In genomic region chr9:113409883-113410206, GRCh38 we compare ENCODE assay signal across 8 cellular contexts. TPM values are rescaled to one million over a fixed set of nuclear protein-coding genes. Genes with fewer than 3 reads are reported as not detected.
A peak's percentile ranks its signal among the peaks of the same experiment; 100 is the strongest.
DNase-seq lines count a peak whose midpoint lies in the region; ATAC-seq, FAIRE-seq and TF ChIP-seq lines count a peak whose summit lies in the region.

No MANE protein-coding gene starts in this region.

- no peak for TF ChIP-seq POLR2A in testis (IDR thresholded peaks at IDR 0.05)

- ATAC-seq in CD4-positive, alpha-beta T cell (ENCODE audit: poor library complexity), result peak; percentile 10
- ATAC-seq in HG02852 (IDR thresholded peaks at IDR 0.05; ENCODE audit: unreplicated experiment) (peak; percentile 13), GM18858 (IDR thresholded peaks at IDR 0.05; ENCODE audit: unreplicated experiment) (no peak), GM18870 (IDR thresholded peaks at IDR 0.05; ENCODE audit: unreplicated experiment) (no peak)
- ATAC-seq in activated naive CD4-positive, alpha-beta T cell treated with anti-CD3 and anti-CD28 coated beads, Interleukin-2, amount 50 U/mL, for 72 hours, result peak; percentile 12 to 25

- H3K4me1 ChIP-seq in keratinocyte (ENCODE audit: control insufficient read depth, extremely low read depth, insufficient read depth, low read length) (peaks cover 4% of the 10 kb centered on the region), testis (peaks cover 16% of the 10 kb centered on the region)

- H3K79me2 ChIP-seq in keratinocyte (ENCODE audit: control insufficient read depth, insufficient read depth, low read length), result peaks cover 21% of the 10 kb centered on the region

- peak overlapping the region; percentile 88 for H3K4me2 ChIP-seq in keratinocyte (ENCODE audit: control insufficient read depth, extremely low read depth, insufficient read depth, low read depth, low read length)

- H3K36me3 Mint-ChIP-seq in CD4-positive, alpha-beta T cell (ENCODE audit: low read depth), result peaks cover 43% of the 10 kb centered on the region
- peaks cover 38 to 40% of the 10 kb centered on the region in 2 donors for H3K36me3 Mint-ChIP-seq in activated naive CD4-positive, alpha-beta T cell treated with anti-CD3 and anti-CD28 coated beads, Interleukin-2, amount 50 U/mL, for 72 hours

- H2AFZ ChIP-seq in keratinocyte (ENCODE audit: control insufficient read depth, low read length), result peak overlapping the region; percentile 92

- no peaks in the 10 kb centered on the region for H3K9me3 Mint-ChIP-seq in CD4-positive, alpha-beta T cell
- no peaks in the 10 kb centered on the region for H3K9me3 Mint-ChIP-seq in activated naive CD4-positive, alpha-beta T cell treated with anti-CD3 and anti-CD28 coated beads, Interleukin-2, amount 50 U/mL, for 72 hours

- H3K9me1 ChIP-seq in keratinocyte (ENCODE audit: control insufficient read depth, extremely low read depth, insufficient read depth, low read length), result no peaks in the 10 kb centered on the region

- TF ChIP-seq CTCF in CD4-positive, alpha-beta T cell (IDR thresholded peaks at IDR 0.05), result no peak
- TF ChIP-seq CTCF in keratinocyte (optimal IDR thresholded peaks at IDR 0.05 in 1 of 3, IDR thresholded peaks at IDR 0.05 in 1 of 3, conservative IDR thresholded peaks at IDR 0.05 in 1 of 3; ENCODE audit: extremely low read depth in 1 of 3, insufficient read depth in 2 of 3, low read length in 3 of 3) (no peak), testis (IDR thresholded peaks at IDR 0.05) (no peak)

- H3K9ac ChIP-seq in keratinocyte (ENCODE audit: control insufficient read depth, extremely low read depth, insufficient read depth, low read length), result peak overlapping the region; percentile 97

- no peaks in the 10 kb centered on the region for H3K27me3 Mint-ChIP-seq in CD4-positive, alpha-beta T cell

- no peaks in the 10 kb centered on the region for H4K20me1 ChIP-seq in keratinocyte (ENCODE audit: control insufficient read depth, extremely low read depth, insufficient read depth, low read length)

- intact Hi-C loops in CD4-positive, alpha-beta T cell (cut with DNase I, micrococcal nuclease), result loop anchor here (1.0 to 10.0 kb wide), 8 partner anchors 9 to 1205 kb away; partner anchors contain the start of genes ALAD (in 2 of the 2), SLC31A2 (in 2 of the 2), BSPRY (in 1 of the 2) and CDC26 (in 1 of the 2)
- intact Hi-C loops in testis (cut with DNase I; ENCODE audit: low total_unique reads), result no loop called here

- FAIRE-seq in keratinocyte (lab: Jason Lieb, UNC), result no peak

- H3K9me3 ChIP-seq in CD4-positive, alpha-beta T cell (ENCODE audit: control insufficient read depth, low read length), result no peaks in the 10 kb centered on the region
- H3K9me3 ChIP-seq in keratinocyte (ENCODE audit: control insufficient read depth, low read depth, low read length), result no peaks in the 10 kb centered on the region
- H3K9me3 ChIP-seq in testis, result no peaks in the 10 kb centered on the region

- H3K27ac ChIP-seq in CD4-positive, alpha-beta T cell (ENCODE audit: low read depth, low read length), result peak overlapping the region; percentile 74
- H3K27ac ChIP-seq in keratinocyte (ENCODE audit: control insufficient read depth, insufficient read depth, low read length) (peak overlapping the region; percentile 99), testis (peak overlapping the region; percentile 95 to 98)

- WGBS in testis, 2 donors, result 0% methylated on average over 20 of the region's 20 CpGs

- no peaks in the 10 kb centered on the region for H3K27me3 ChIP-seq in CD4-positive, alpha-beta T cell (ENCODE audit: control insufficient read depth, insufficient read depth, low read length)
- no peaks in the 10 kb centered on the region for H3K27me3 ChIP-seq in keratinocyte (ENCODE audit: control insufficient read depth, extremely low read depth, insufficient read depth, low read length)
- H3K27me3 ChIP-seq in testis, result no peaks in the 10 kb centered on the region

- H3K4me1 Mint-ChIP-seq in CD4-positive, alpha-beta T cell (ENCODE audit: low read depth), result peaks cover 37% of the 10 kb centered on the region

- dilution Hi-C loops in keratinocyte (cut with MboI; ENCODE audit: extremely low pct_ligation_motif_present, low sequenced_read_pairs), result loop anchor here (10.0 kb wide), 1 partner anchor 65 kb away; the partner anchor contains the start of genes BSPRY and WDR31

- H3K36me3 ChIP-seq in keratinocyte (ENCODE audit: control insufficient read depth in 2 of 2, extremely low read depth in 1 of 2, insufficient read depth in 2 of 2, low read length in 2 of 2) (peaks cover 4 to 18% of the 10 kb centered on the region in 2 experiments), testis (ENCODE audit: low read depth, missing control alignments) (no peaks in the 10 kb centered on the region)

- POLR2A ChIA-PET in CD4-positive, alpha-beta T cell (lab: Charles Lee), result interaction anchor here (0.7 to 3.8 kb wide), 19 partner anchors 9 to 1779 kb away, joined by 3 to 59 read pairs (median 8); partner anchors contain the start of genes ALAD, CDC26, DNAJC25 and FKBP15

- peak overlapping the region; percentile 74 to 98 (median 93) for H3K4me3 ChIP-seq in keratinocyte (ENCODE audit: control insufficient read depth in 2 of 3, extremely low read depth in 1 of 3, insufficient read depth in 2 of 3, low read depth in 1 of 3, low read length in 3 of 3)
- H3K4me3 ChIP-seq in testis, result peak overlapping the region; percentile 74 to 90

- DNase-seq in CD4-positive, alpha-beta T cell, result no peak
- DNase-seq in activated naive CD4-positive, alpha-beta T cell treated with anti-CD3 and anti-CD28 coated beads, Interleukin-2, amount 50 U/mL, for 72 hours (ENCODE audit: low spot score in 2 of 2), result no peak
- no peak for DNase-seq in keratinocyte (ENCODE audit: low read depth, low spot score)
- no peak for DNase-seq in testis
- no peak for DNase-seq in NCI-H2107 (lab: John Stamatoyannopoulos, UW)

- H3K4me3 Mint-ChIP-seq in CD4-positive, alpha-beta T cell, result peak overlapping the region; percentile 99

- CTCF ChIA-PET in CD4-positive, alpha-beta T cell (lab: Charles Lee), result interaction anchor here (1.2 to 3.2 kb wide), 3 partner anchors 9 to 172 kb away, joined by 5 to 37 read pairs (median 5); partner anchors contain the start of genes ALAD, CDC26 and PRPF4

- peak overlapping the region; percentile 94 for H3K27ac Mint-ChIP-seq in CD4-positive, alpha-beta T cell
- H3K27ac Mint-ChIP-seq in activated naive CD4-positive, alpha-beta T cell treated with anti-CD3 and anti-CD28 coated beads, Interleukin-2, amount 50 U/mL, for 72 hours, result peak overlapping the region; percentile 96 to 99

RNA-seq across cellular contexts. Expression of gene POLE3, which starts 0.6 kb away (rescaled TPM):
- 10 to 100 TPM; 63.6 to 64.9 TPM for total RNA-seq in CD4-positive, alpha-beta T cell
- 10 to 100 TPM; 46.8 to 60.8 TPM for total RNA-seq in activated naive CD4-positive, alpha-beta T cell treated with anti-CD3 and anti-CD28 coated beads, Interleukin-2, amount 50 U/mL, for 72 hours
- polyA plus RNA-seq in keratinocyte, result 52.0 to 77.2 TPM (median 69.0 TPM) in 3 replicates
- polyA plus RNA-seq in keratinocyte (2011; ENCODE audit: low read depth), result 40.8 TPM
- 48.1 and 84.8 TPM in 2 replicates for polyA plus RNA-seq in keratinocyte (2011; cell fraction: cytosol; rRNA removed)
- 24.1 and 32.3 TPM in 2 replicates for polyA plus RNA-seq in keratinocyte (2011; cell fraction: nucleus; rRNA removed)
- polyA plus RNA-seq in keratinocyte (2012; ENCODE audit: low replicate concordance), result 28.4 and 49.3 TPM in 2 replicates
- polyA minus RNA-seq in keratinocyte, result 18.0 to 43.8 TPM (median 31.2 TPM) in 3 replicates
- polyA minus RNA-seq in keratinocyte (2011; cell fraction: cytosol; rRNA and poly(A)+ RNA removed), result 23.8 TPM
- 5.3 and 10.2 TPM in 2 replicates for polyA minus RNA-seq in keratinocyte (2011; cell fraction: nucleus; rRNA and poly(A)+ RNA removed)
- total RNA-seq in testis, result 10 to 100 TPM; 76.8 to 93.3 TPM
- 87.3 TPM for polyA plus RNA-seq in testis (ENCODE audit: insufficient read depth, low read depth, low replicate concordance)

RNA-seq across cellular contexts. Expression of gene C9orf43, which starts 0.7 kb away (rescaled TPM):
- under 1 TPM; 0.60 to 0.95 TPM for total RNA-seq in CD4-positive, alpha-beta T cell
- 1 to 10 TPM in 1 of 2 donors, under 1 TPM in 1; 0.68 to 1.0 TPM for total RNA-seq in activated naive CD4-positive, alpha-beta T cell treated with anti-CD3 and anti-CD28 coated beads, Interleukin-2, amount 50 U/mL, for 72 hours
- 0.75 to 0.91 TPM (median 0.89 TPM) in 3 replicates for polyA plus RNA-seq in keratinocyte
- polyA plus RNA-seq in keratinocyte (2011; ENCODE audit: low read depth), result 0.92 TPM
- polyA plus RNA-seq in keratinocyte (2011; cell fraction: cytosol; rRNA removed), result 0.91 and 1.1 TPM in 2 replicates
- 0.51 and 1.0 TPM in 2 replicates for polyA plus RNA-seq in keratinocyte (2011; cell fraction: nucleus; rRNA removed)
- 0.30 and 0.34 TPM in 2 replicates for polyA plus RNA-seq in keratinocyte (2012; ENCODE audit: low replicate concordance)
- 0.49 to 2.2 TPM in 2 of 3 replicates, not detected in the other for polyA minus RNA-seq in keratinocyte
- not detected for polyA minus RNA-seq in keratinocyte (2011; cell fraction: cytosol; rRNA and poly(A)+ RNA removed)
- 0.53 and 0.54 TPM in 2 replicates for polyA minus RNA-seq in keratinocyte (2011; cell fraction: nucleus; rRNA and poly(A)+ RNA removed)
- total RNA-seq in testis, result 10 to 100 TPM; 41.7 to 71.3 TPM
- 109 TPM for polyA plus RNA-seq in testis (ENCODE audit: insufficient read depth, low read depth, low replicate concordance)

RNA-seq across cellular contexts. Expression of gene ALAD, which starts 8.8 kb away (rescaled TPM):
- 10 to 100 TPM; 14.5 to 15.0 TPM for total RNA-seq in CD4-positive, alpha-beta T cell
- 10 to 100 TPM; 28.0 to 35.3 TPM for total RNA-seq in activated naive CD4-positive, alpha-beta T cell treated with anti-CD3 and anti-CD28 coated beads, Interleukin-2, amount 50 U/mL, for 72 hours
- polyA plus RNA-seq in keratinocyte, result 6.7 to 9.3 TPM (median 9.0 TPM) in 3 replicates
- polyA plus RNA-seq in keratinocyte (2011; ENCODE audit: low read depth), result 1.9 TPM
- 4.6 and 6.5 TPM in 2 replicates for polyA plus RNA-seq in keratinocyte (2011; cell fraction: cytosol; rRNA removed)
- polyA plus RNA-seq in keratinocyte (2011; cell fraction: nucleus; rRNA removed), result 10.9 and 11.2 TPM in 2 replicates
- polyA plus RNA-seq in keratinocyte (2012; ENCODE audit: low replicate concordance), result 5.8 and 14.0 TPM in 2 replicates
- polyA minus RNA-seq in keratinocyte, result 5.0 to 17.5 TPM (median 7.0 TPM) in 3 replicates
- 6.7 TPM for polyA minus RNA-seq in keratinocyte (2011; cell fraction: cytosol; rRNA and poly(A)+ RNA removed)
- polyA minus RNA-seq in keratinocyte (2011; cell fraction: nucleus; rRNA and poly(A)+ RNA removed), result 3.8 and 6.4 TPM in 2 replicates
- total RNA-seq in testis, result 10 to 100 TPM; 52.8 to 58.6 TPM
- 44.8 TPM for polyA plus RNA-seq in testis (ENCODE audit: insufficient read depth, low read depth, low replicate concordance)

RNA-seq across cellular contexts. Expression of gene HDHD3, which starts 33.1 kb away (rescaled TPM):
- 10 to 100 TPM; 12.8 to 13.2 TPM for total RNA-seq in CD4-positive, alpha-beta T cell
- total RNA-seq in activated naive CD4-positive, alpha-beta T cell treated with anti-CD3 and anti-CD28 coated beads, Interleukin-2, amount 50 U/mL, for 72 hours, result 10 to 100 TPM; 17.7 to 23.2 TPM
- polyA plus RNA-seq in keratinocyte, result 14.7 to 27.9 TPM (median 16.5 TPM) in 3 replicates
- polyA plus RNA-seq in keratinocyte (2011; ENCODE audit: low read depth), result 6.4 TPM
- polyA plus RNA-seq in keratinocyte (2011; cell fraction: cytosol; rRNA removed), result 10.2 and 15.2 TPM in 2 replicates
- polyA plus RNA-seq in keratinocyte (2011; cell fraction: nucleus; rRNA removed), result 29.1 and 33.1 TPM in 2 replicates
- polyA plus RNA-seq in keratinocyte (2012; ENCODE audit: low replicate concordance), result 11.4 and 17.5 TPM in 2 replicates
- 9.8 to 17.6 TPM (median 16.6 TPM) in 3 replicates for polyA minus RNA-seq in keratinocyte
- polyA minus RNA-seq in keratinocyte (2011; cell fraction: cytosol; rRNA and poly(A)+ RNA removed), result 14.8 TPM
- polyA minus RNA-seq in keratinocyte (2011; cell fraction: nucleus; rRNA and poly(A)+ RNA removed), result 10.6 and 16.1 TPM in 2 replicates
- 10 to 100 TPM; 22.9 to 32.9 TPM for total RNA-seq in testis
- 13.8 TPM for polyA plus RNA-seq in testis (ENCODE audit: insufficient read depth, low read depth, low replicate concordance)

RNA-seq across cellular contexts. Expression of gene RGS3, which starts 53.7 kb away (rescaled TPM):
- total RNA-seq in CD4-positive, alpha-beta T cell, result 1 to 10 TPM; 6.1 to 7.5 TPM
- total RNA-seq in activated naive CD4-positive, alpha-beta T cell treated with anti-CD3 and anti-CD28 coated beads, Interleukin-2, amount 50 U/mL, for 72 hours, result 10 to 100 TPM; 25.7 to 56.1 TPM
- polyA plus RNA-seq in keratinocyte (19.6 to 23.9 TPM (median 19.6 TPM) in 3 replicates), testis (ENCODE audit: insufficient read depth, low read depth, low replicate concordance) (84.8 TPM)
- polyA plus RNA-seq in keratinocyte (2011; ENCODE audit: low read depth), result 16.7 TPM
- 12.9 and 19.5 TPM in 2 replicates for polyA plus RNA-seq in keratinocyte (2011; cell fraction: cytosol; rRNA removed)
- 20.7 and 26.2 TPM in 2 replicates for polyA plus RNA-seq in keratinocyte (2011; cell fraction: nucleus; rRNA removed)
- polyA plus RNA-seq in keratinocyte (2012; ENCODE audit: low replicate concordance), result 16.0 and 19.9 TPM in 2 replicates
- 12.3 to 21.4 TPM (median 12.4 TPM) in 3 replicates for polyA minus RNA-seq in keratinocyte
- polyA minus RNA-seq in keratinocyte (2011; cell fraction: cytosol; rRNA and poly(A)+ RNA removed), result 16.7 TPM
- 10.0 and 12.7 TPM in 2 replicates for polyA minus RNA-seq in keratinocyte (2011; cell fraction: nucleus; rRNA and poly(A)+ RNA removed)
- total RNA-seq in testis, result 100 to 1,000 TPM; 119 to 125 TPM

Comparison
In these comparisons a context has a peak if more than half of its experiments do, and no peak if none do; other contexts are left out.
1. ATAC-seq: peak in CD4-positive, alpha-beta T cell (single experiment), HG02852 (single experiment) and activated naive CD4-positive, alpha-beta T cell treated with anti-CD3 and anti-CD28 coated beads, Interleukin-2, amount 50 U/mL, for 72 hours (2 of 2); none in GM18858 (single experiment) and GM18870 (single experiment).
2. RNA of gene C9orf43, which starts 0.7 kb away (total RNA-seq): 41.7 to 71.3 TPM in testis; 0.68 to 1.0 TPM in activated naive CD4-positive, alpha-beta T cell treated with anti-CD3 and anti-CD28 coated beads, Interleukin-2, amount 50 U/mL, for 72 hours and 0.60 to 0.95 TPM in CD4-positive, alpha-beta T cell; every median in the first group is over 10 times any median in the second.
3. Peak in every context shown above with its lines, with median percentiles within 50 percentile points of each other: H3K27ac ChIP-seq.